25 cellular contexts compared by ENCODE assay signal in the genomic region with DNA sequence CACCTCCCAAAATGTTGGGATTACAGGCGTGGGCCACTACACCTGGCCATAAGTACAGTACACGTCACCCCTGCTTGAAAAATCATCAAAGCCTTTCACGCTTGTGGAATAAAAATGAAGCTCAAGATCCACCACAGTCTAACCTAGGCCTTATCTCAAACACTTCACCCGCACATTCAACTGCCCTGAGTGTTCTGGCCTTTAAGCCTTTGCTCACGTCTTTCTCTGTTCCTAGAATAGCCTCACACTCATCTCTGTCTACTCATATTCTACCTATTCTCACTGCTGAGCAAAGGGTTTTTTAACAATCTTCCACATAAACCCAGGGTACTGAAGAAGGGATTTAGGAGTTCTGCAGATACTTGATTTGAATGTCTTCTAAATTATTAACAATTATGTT. TPM values are rescaled to one million over a fixed set of nuclear protein-coding genes. Genes with fewer than 3 reads are reported as not detected.
"Had no signal": no experiment of that assay in that cellular context is flagged by ENCODE, and none has a peak within 500 bp of the region (broad histone marks: within the 10 kb centered on the region; RNA-seq: fewer than 3 reads in every experiment).

No MANE protein-coding gene starts in this region.

- H3K27me3 ChIP-seq: adrenal gland, breast epithelium had no signal

- H3K9me3 ChIP-seq: adrenal gland, breast epithelium had no signal

- ATAC-seq: activated CD8-positive, alpha-beta memory T cell treated with anti-CD3 and anti-CD28 coated beads, Interleukin-2, amount 10 ng/mL, durations not matched to agents 7 days and 5 days; activated T-cell treated with anti-CD3 and anti-CD28 coated beads, Interleukin-2, amount 50 U/mL, for 4 hours; activated T-helper 17 cell treated with anti-CD3 and anti-CD28 coated beads, Interleukin-2, amount 50 U/mL, for 72 hours; PC-3; T-helper 17 cell had no signal

- DNase-seq: activated B cell treated with CpG ODN at 0.5 μM for 24 hours; activated CD4-positive, alpha-beta T cell treated with anti-CD3 and anti-CD28 coated beads for 1 hour; activated CD4-positive, alpha-beta T cell treated with anti-CD3 and anti-CD28 coated beads, Interleukin-2, amount 10 ng/mL, durations not matched to agents 24 days and 14 days; activated CD4-positive, alpha-beta T cell treated with anti-CD3 and anti-CD28 coated beads, Interleukin-2, amount 50 U/mL, for 48 hours; activated CD8-positive, alpha-beta memory T cell treated with anti-CD3 and anti-CD28 coated beads, Interleukin-2, amount 10 ng/mL, durations not matched to agents 7 days and 5 days; activated gamma-delta T cell; activated naive CD4-positive, alpha-beta T cell treated with anti-CD3 and anti-CD28 coated beads for 36 hours; activated T-cell treated with anti-CD3 and anti-CD28 coated beads, Interleukin-2, amount 50 U/mL, for 4 hours; adrenal gland; aorta; MM.1S; NCI-H1105; NCI-H1436 treated with DMSO at 0.1 percent for 48 hours; NCI-H187; NCI-H2081; NCI-H510A treated with DMSO at 0.1 percent for 48 hours; NCI-H69; PC-3; SIG-M5; T-helper 17 cell; T-helper 9 cell had no signal

- H3K4me1 Mint-ChIP-seq: activated B cell treated with CpG ODN at 0.5 μM for 24 hours; activated CD4-positive, alpha-beta T cell treated with anti-CD3 and anti-CD28 coated beads, Interleukin-2, amount 10 ng/mL, durations not matched to agents 24 days and 14 days; activated CD8-positive, alpha-beta memory T cell treated with anti-CD3 and anti-CD28 coated beads, Interleukin-2, amount 10 ng/mL, durations not matched to agents 7 days and 5 days; central memory CD8-positive, alpha-beta T cell had no signal

- H3K9me3 Mint-ChIP-seq: activated B cell treated with CpG ODN at 0.5 μM for 24 hours; activated CD4-positive, alpha-beta T cell treated with anti-CD3 and anti-CD28 coated beads, Interleukin-2, amount 10 ng/mL, durations not matched to agents 24 days and 14 days; activated naive CD4-positive, alpha-beta T cell treated with anti-CD3 and anti-CD28 coated beads for 36 hours; activated T-cell treated with anti-CD3 and anti-CD28 coated beads, Interleukin-2, amount 50 U/mL, for 4 hours; activated T-helper 17 cell treated with anti-CD3 and anti-CD28 coated beads, Interleukin-2, amount 50 U/mL, for 72 hours; central memory CD8-positive, alpha-beta T cell had no signal

- H3K4me3 Mint-ChIP-seq: activated B cell treated with CpG ODN at 0.5 μM for 24 hours; activated CD4-positive, alpha-beta T cell treated with anti-CD3 and anti-CD28 coated beads, Interleukin-2, amount 10 ng/mL, durations not matched to agents 24 days and 14 days; activated CD8-positive, alpha-beta memory T cell treated with anti-CD3 and anti-CD28 coated beads, Interleukin-2, amount 10 ng/mL, durations not matched to agents 7 days and 5 days; activated naive CD4-positive, alpha-beta T cell treated with anti-CD3 and anti-CD28 coated beads for 36 hours; activated naive CD8-positive, alpha-beta T cell; activated T-cell treated with anti-CD3 and anti-CD28 coated beads, Interleukin-2, amount 50 U/mL, for 4 hours; activated T-helper 17 cell treated with anti-CD3 and anti-CD28 coated beads, Interleukin-2, amount 50 U/mL, for 72 hours; central memory CD8-positive, alpha-beta T cell; T-helper 17 cell had no signal

- H3K27ac Mint-ChIP-seq: activated B cell treated with CpG ODN at 0.5 μM for 24 hours; activated CD4-positive, alpha-beta T cell treated with anti-CD3 and anti-CD28 coated beads, Interleukin-2, amount 10 ng/mL, durations not matched to agents 24 days and 14 days; activated CD8-positive, alpha-beta memory T cell treated with anti-CD3 and anti-CD28 coated beads, Interleukin-2, amount 10 ng/mL, durations not matched to agents 7 days and 5 days; activated naive CD4-positive, alpha-beta T cell treated with anti-CD3 and anti-CD28 coated beads for 36 hours; activated naive CD8-positive, alpha-beta T cell; activated T-helper 17 cell treated with anti-CD3 and anti-CD28 coated beads, Interleukin-2, amount 50 U/mL, for 72 hours; T-helper 17 cell had no signal

- H3K4me3 ChIP-seq: adrenal gland, breast epithelium had no signal

- H3K4me1 ChIP-seq: adrenal gland, breast epithelium had no signal

- H3K27ac ChIP-seq: adrenal gland, breast epithelium had no signal

- H3K27me3 Mint-ChIP-seq: activated B cell treated with CpG ODN at 0.5 μM for 24 hours; activated CD4-positive, alpha-beta T cell treated with anti-CD3 and anti-CD28 coated beads, Interleukin-2, amount 10 ng/mL, durations not matched to agents 24 days and 14 days; activated CD8-positive, alpha-beta memory T cell treated with anti-CD3 and anti-CD28 coated beads, Interleukin-2, amount 10 ng/mL, durations not matched to agents 7 days and 5 days; activated naive CD8-positive, alpha-beta T cell; activated T-helper 17 cell treated with anti-CD3 and anti-CD28 coated beads, Interleukin-2, amount 50 U/mL, for 72 hours; central memory CD8-positive, alpha-beta T cell; T-helper 17 cell had no signal

RNA-seq across cellular contexts. Expression of a gene that starts 34.5 kb away (rescaled TPM):
- total RNA-seq: activated B cell treated with CpG ODN at 0.5 μM for 24 hours; activated CD4-positive, alpha-beta T cell treated with anti-CD3 and anti-CD28 coated beads, Interleukin-2, amount 10 ng/mL, durations not matched to agents 24 days and 14 days; activated CD8-positive, alpha-beta memory T cell treated with anti-CD3 and anti-CD28 coated beads, Interleukin-2, amount 10 ng/mL, durations not matched to agents 7 days and 5 days; activated naive CD4-positive, alpha-beta T cell treated with anti-CD3 and anti-CD28 coated beads for 36 hours; activated T-cell treated with anti-CD3 and anti-CD28 coated beads, Interleukin-2, amount 50 U/mL, for 4 hours; activated T-helper 17 cell treated with anti-CD3 and anti-CD28 coated beads, Interleukin-2, amount 50 U/mL, for 72 hours; adrenal gland; aorta; breast epithelium; PC-3; T-helper 17 cell had no signal
- polyA plus RNA-seq: adrenal gland, aorta had no signal
